Comparison of ENCODE assay signal across 13 cellular contexts in genomic region chr7:38902443-38902842, GRCh38.
"Had no signal": no experiment of that assay in that cellular context is flagged by ENCODE, and none has a peak within 500 bp of the region (broad histone marks: within the 10 kb centered on the region; RNA-seq: fewer than 3 reads in every experiment).

No MANE protein-coding gene starts in this region.

- H3K9me3 Mint-ChIP-seq: activated CD4-positive, alpha-beta T cell treated with anti-CD3 and anti-CD28 coated beads, Interleukin-2, amount 10 ng/mL, durations not matched to agents 7 days and 5 days; activated naive CD4-positive, alpha-beta T cell treated with anti-CD3 and anti-CD28 coated beads, Interleukin-2, amount 50 U/mL, for 72 hours; T-helper 1 cell treated with Interleukin-12 subunit alpha and Interleukin-12 subunit beta and Interleukin-4 antibody, amounts not matched to agents 30 μg/mL and 1 μg/mL, for 36 hours had no signal

- H3K4me3 Mint-ChIP-seq: activated CD4-positive, alpha-beta T cell treated with anti-CD3 and anti-CD28 coated beads, Interleukin-2, amount 10 ng/mL, durations not matched to agents 7 days and 5 days; T-helper 1 cell treated with Interleukin-12 subunit alpha and Interleukin-12 subunit beta and Interleukin-4 antibody, amounts not matched to agents 30 μg/mL and 1 μg/mL, for 36 hours had no signal

- H3K27me3 Mint-ChIP-seq: activated CD4-positive, alpha-beta T cell treated with anti-CD3 and anti-CD28 coated beads, Interleukin-2, amount 10 ng/mL, durations not matched to agents 7 days and 5 days had no signal

- H3K4me3 ChIP-seq: smooth muscle cell, tibial artery had no signal

- DNase-seq: activated CD4-positive, alpha-beta T cell treated with anti-CD3 and anti-CD28 coated beads, Interleukin-2, amount 10 ng/mL, durations not matched to agents 7 days and 5 days; activated CD4-positive, CD25-positive, alpha-beta regulatory T cell; activated CD8-positive, alpha-beta memory T cell treated with anti-CD3 and anti-CD28 coated beads for 24 hours; amygdala; brain microvascular endothelial cell; dermis blood vessel endothelial cell; right cardiac atrium; tibial artery had no signal

- H3K27ac Mint-ChIP-seq: activated CD4-positive, alpha-beta T cell treated with anti-CD3 and anti-CD28 coated beads, Interleukin-2, amount 10 ng/mL, durations not matched to agents 7 days and 5 days; T-helper 1 cell treated with Interleukin-12 subunit alpha and Interleukin-12 subunit beta and Interleukin-4 antibody, amounts not matched to agents 30 μg/mL and 1 μg/mL, for 36 hours had no signal

- H3K9me3 ChIP-seq: tibial artery had no signal

- H3K27me3 ChIP-seq: brain microvascular endothelial cell, tibial artery had no signal

- H3K36me3 ChIP-seq: brain microvascular endothelial cell had no signal

- ATAC-seq: activated naive CD4-positive, alpha-beta T cell treated with anti-CD3 and anti-CD28 coated beads, Interleukin-2, amount 50 U/mL, for 72 hours; left lobe of liver; right cardiac atrium had no signal

- H3K27ac ChIP-seq: brain microvascular endothelial cell, parathyroid adenoma, tibial artery had no signal
